Comparison of ENCODE assay signal across 1 cellular context in the genomic region with DNA sequence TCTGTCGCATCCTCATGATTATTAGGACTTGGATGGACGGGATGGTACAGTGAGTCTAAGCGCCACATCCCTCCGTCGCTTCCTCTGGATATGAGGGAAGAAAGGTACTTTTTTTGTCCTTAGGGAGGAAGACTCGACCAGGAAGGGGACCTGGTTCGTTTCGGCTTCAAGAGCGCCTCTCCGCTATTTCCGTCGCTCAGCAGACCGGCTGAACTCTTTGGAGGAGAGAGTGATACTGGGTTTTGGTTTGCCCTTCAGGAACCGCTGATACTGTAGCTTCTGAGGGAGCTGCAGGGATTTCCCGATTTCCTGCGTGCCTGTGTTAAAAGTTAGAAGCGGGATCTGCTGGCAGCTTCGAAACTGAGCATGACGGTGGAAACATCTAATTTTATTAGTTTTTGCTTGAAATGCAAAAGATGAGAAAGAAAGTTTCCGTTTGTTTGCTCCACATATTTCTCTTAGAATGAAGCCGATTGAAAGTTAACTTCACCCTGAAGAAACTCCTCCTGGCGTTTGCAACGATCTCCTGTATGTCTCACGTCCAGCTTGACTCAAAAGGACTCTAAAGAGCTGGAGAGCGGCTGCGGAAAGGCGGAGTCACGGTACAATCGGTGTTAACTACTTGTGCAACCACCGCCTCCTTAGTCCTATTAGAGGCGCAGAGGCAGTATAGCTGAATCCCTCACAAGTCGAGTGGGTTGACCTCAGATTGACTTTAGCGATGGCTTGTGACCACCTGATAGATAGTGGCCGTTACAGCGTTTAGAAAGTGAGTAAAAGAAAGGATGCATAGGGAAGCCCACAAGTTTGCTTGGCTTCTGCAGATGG.
TF ChIP-seq lines count a peak whose summit lies in the region.

No MANE protein-coding gene starts in this region.

TF ChIP-seq in IMR-90, 13 proteins besides CTCF, POLR2A, EP300 and RAD21 (continued from another document):
- TF ChIP-seq, protein P1, sequence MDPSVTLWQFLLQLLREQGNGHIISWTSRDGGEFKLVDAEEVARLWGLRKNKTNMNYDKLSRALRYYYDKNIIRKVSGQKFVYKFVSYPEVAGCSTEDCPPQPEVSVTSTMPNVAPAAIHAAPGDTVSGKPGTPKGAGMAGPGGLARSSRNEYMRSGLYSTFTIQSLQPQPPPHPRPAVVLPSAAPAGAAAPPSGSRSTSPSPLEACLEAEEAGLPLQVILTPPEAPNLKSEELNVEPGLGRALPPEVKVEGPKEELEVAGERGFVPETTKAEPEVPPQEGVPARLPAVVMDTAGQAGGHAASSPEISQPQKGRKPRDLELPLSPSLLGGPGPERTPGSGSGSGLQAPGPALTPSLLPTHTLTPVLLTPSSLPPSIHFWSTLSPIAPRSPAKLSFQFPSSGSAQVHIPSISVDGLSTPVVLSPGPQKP (IDR thresholded peaks at IDR 0.05; ENCODE audit: borderline replicate concordance, low read depth, low read length): no peak
- TF ChIP-seq CHD1 (IDR thresholded peaks at IDR 0.05; ENCODE audit: low read depth, low read length) (no peak), FOS (IDR thresholded peaks at IDR 0.05; ENCODE audit: low read depth, low read length) (no peak), CEBPB (IDR thresholded peaks at IDR 0.05; ENCODE audit: low read depth, low read length) (0 out of 2 replicates have a peak, but pooled peaks have one; percentile 33), NFE2L2 (IDR thresholded peaks at IDR 0.05; ENCODE audit: low read depth, low read length) (no peak)
